22 cellular contexts compared by ENCODE assay signal in genomic region chr9:78366827-78367226, GRCh38.
"Had no signal": no experiment of that assay in that cellular context is flagged by ENCODE, and none has a peak within 500 bp of the region (broad histone marks: within the 10 kb centered on the region; RNA-seq: fewer than 3 reads in every experiment).

No MANE protein-coding gene starts in this region.

- H3K27me3 ChIP-seq: ovary had no signal

- H3K4me3 Mint-ChIP-seq: activated CD4-positive, alpha-beta T cell treated with anti-CD3 and anti-CD28 coated beads, Interleukin-2, amount 10 ng/mL, durations not matched to agents 24 days and 14 days; activated CD8-positive, alpha-beta T cell treated with anti-CD3 and anti-CD28 coated beads, Interleukin-2, amount 10 ng/mL, durations not matched to agents 7 days and 5 days; activated naive CD4-positive, alpha-beta T cell treated with anti-CD3 and anti-CD28 coated beads, Interleukin-2, amount 50 U/mL, for 24 hours; activated T-helper 1 cell treated with anti-CD3 and anti-CD28 coated beads, Interleukin-12 subunit alpha, Interleukin-12 subunit beta, Interleukin-2, Interleukin-4 antibody, amounts not matched to agents 30 ng/mL and 10 ng/mL and 1 ng/mL, durations not matched to agents 14 hours and 24 hours and 36 hours; natural killer cell had no signal

- H3K9me3 ChIP-seq: colonic mucosa, esophagus muscularis mucosa, ovary, psoas muscle, thoracic aorta, upper lobe of right lung had no signal

- H3K4me1 ChIP-seq: colonic mucosa, esophagus muscularis mucosa, psoas muscle, upper lobe of right lung had no signal

- H3K9me3 Mint-ChIP-seq: activated CD4-positive, alpha-beta T cell treated with anti-CD3 and anti-CD28 coated beads, Interleukin-2, amount 10 ng/mL, durations not matched to agents 24 days and 14 days; activated naive CD4-positive, alpha-beta T cell treated with anti-CD3 and anti-CD28 coated beads, Interleukin-2, amount 50 U/mL, for 24 hours; activated T-helper 1 cell treated with anti-CD3 and anti-CD28 coated beads, Interleukin-12 subunit alpha, Interleukin-12 subunit beta, Interleukin-2, Interleukin-4 antibody, amounts not matched to agents 30 ng/mL and 10 ng/mL and 1 ng/mL, durations not matched to agents 14 hours and 24 hours and 36 hours; natural killer cell had no signal

- FAIRE-seq: frontal cortex had no signal

- H3K36me3 ChIP-seq: colonic mucosa, esophagus muscularis mucosa, ovary, thoracic aorta, upper lobe of right lung had no signal

- DNase-seq: activated CD4-positive, alpha-beta T cell treated with anti-CD3 and anti-CD28 coated beads, Interleukin-2, amount 10 ng/mL, durations not matched to agents 24 days and 14 days; activated CD8-positive, alpha-beta T cell treated with anti-CD3 and anti-CD28 coated beads, Interleukin-2, amount 10 ng/mL, durations not matched to agents 7 days and 5 days; activated gamma-delta T cell; anterior cingulate cortex; central memory CD4-positive, alpha-beta T cell; colonic mucosa; left ventricle myocardium superior; mammary epithelial cell; midbrain; natural killer cell; psoas muscle; right cardiac atrium; stimulated activated CD4-positive, alpha-beta T cell treated with anti-CD3 and anti-CD28 coated beads, Interleukin-4, amount 100 ng/mL, for 24 hours; stimulated activated naive CD4-positive, alpha-beta T cell treated with Interleukin-2 at 50 U/mL for 16 hours; upper lobe of right lung had no signal

- H3K4me3 ChIP-seq: colonic mucosa, esophagus muscularis mucosa, ovary, psoas muscle, thoracic aorta, upper lobe of right lung had no signal

- H3K4me1 Mint-ChIP-seq: activated CD4-positive, alpha-beta T cell treated with anti-CD3 and anti-CD28 coated beads, Interleukin-2, amount 10 ng/mL, durations not matched to agents 24 days and 14 days; activated naive CD4-positive, alpha-beta T cell treated with anti-CD3 and anti-CD28 coated beads, Interleukin-2, amount 50 U/mL, for 24 hours had no signal

- H3K36me3 Mint-ChIP-seq: activated naive CD4-positive, alpha-beta T cell treated with anti-CD3 and anti-CD28 coated beads, Interleukin-2, amount 50 U/mL, for 24 hours; natural killer cell had no signal

- H3K27ac ChIP-seq: colonic mucosa, esophagus muscularis mucosa, ovary, psoas muscle, thoracic aorta, upper lobe of right lung had no signal

- ATAC-seq: activated CD4-positive, CD25-positive, alpha-beta regulatory T cell treated with anti-CD3 and anti-CD28 coated beads, Interleukin-2, amount 50 U/mL, for 24 hours; activated CD8-positive, alpha-beta T cell treated with anti-CD3 and anti-CD28 coated beads, Interleukin-2, amount 10 ng/mL, durations not matched to agents 7 days and 5 days; left ventricle myocardium superior; natural killer cell; psoas muscle; right cardiac atrium; upper lobe of right lung had no signal

- H3K27ac Mint-ChIP-seq: activated CD4-positive, alpha-beta T cell treated with anti-CD3 and anti-CD28 coated beads, Interleukin-2, amount 10 ng/mL, durations not matched to agents 24 days and 14 days; activated CD8-positive, alpha-beta T cell treated with anti-CD3 and anti-CD28 coated beads, Interleukin-2, amount 10 ng/mL, durations not matched to agents 7 days and 5 days; activated naive CD4-positive, alpha-beta T cell treated with anti-CD3 and anti-CD28 coated beads, Interleukin-2, amount 50 U/mL, for 24 hours; activated T-helper 1 cell treated with anti-CD3 and anti-CD28 coated beads, Interleukin-12 subunit alpha, Interleukin-12 subunit beta, Interleukin-2, Interleukin-4 antibody, amounts not matched to agents 30 ng/mL and 10 ng/mL and 1 ng/mL, durations not matched to agents 14 hours and 24 hours and 36 hours; natural killer cell had no signal
